21 cellular contexts compared by ENCODE assay signal in the genomic region with DNA sequence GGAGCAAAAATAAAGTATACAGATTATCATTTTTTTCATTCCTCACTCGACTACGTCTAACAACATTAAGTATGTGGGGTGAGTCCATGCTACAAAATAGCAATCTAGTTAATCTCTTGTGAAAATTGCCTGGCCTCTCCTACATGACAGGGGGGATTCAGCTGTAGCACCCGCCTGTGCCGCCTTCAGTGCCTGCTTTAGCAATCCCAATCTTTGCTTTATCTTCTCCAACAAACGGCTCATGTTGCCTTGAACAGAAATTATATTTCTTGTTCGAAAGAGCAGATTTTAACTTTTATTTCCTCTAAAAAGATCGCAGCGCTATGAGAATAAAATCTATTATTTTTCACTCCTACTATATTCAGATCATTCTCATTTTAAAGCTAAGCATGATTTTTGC. TPM values are rescaled to one million over a fixed set of nuclear protein-coding genes. Genes with fewer than 3 reads are reported as not detected.
A peak's percentile ranks its signal among the peaks of the same experiment; 100 is the strongest.
DNase-seq lines count a peak whose midpoint lies in the region; ATAC-seq and TF ChIP-seq lines count a peak whose summit lies in the region.
"Had no signal": no experiment of that assay in that cellular context is flagged by ENCODE, and none has a peak within 500 bp of the region (broad histone marks: within the 10 kb centered on the region; RNA-seq: fewer than 3 reads in every experiment).

No MANE protein-coding gene starts in this region.

- peak overlapping the region; percentile 90 for H3K4me3 ChIP-seq in HUES48 (ENCODE audit: low read depth, low read length)
- H3K4me3 ChIP-seq in SJCRH30: peak overlapping the region; percentile 91
- H3K4me3 ChIP-seq in iPS-15b (ENCODE audit: low read depth, low read length): peak overlapping the region; percentile 87
- no peak overlapping the region for H3K4me3 ChIP-seq in right lobe of liver
- H3K4me3 ChIP-seq: body of pancreas, left lung, pancreas, stomach had no signal

- peak overlapping the region; percentile 87 for H3K4me3 Mint-ChIP-seq in osteocyte (ENCODE audit: unreplicated experiment)
- H3K4me3 Mint-ChIP-seq in stimulated activated naive CD8-positive, alpha-beta T cell treated with anti-CD3 and anti-CD28 coated beads, Interleukin-15, amount 100 ng/mL, for 72 hours: no peak overlapping the region

- no peaks in the 10 kb centered on the region for H3K27me3 Mint-ChIP-seq in osteocyte (ENCODE audit: unreplicated experiment)
- peaks cover 84% of the 10 kb centered on the region for H3K27me3 Mint-ChIP-seq in stimulated activated naive CD8-positive, alpha-beta T cell treated with anti-CD3 and anti-CD28 coated beads, Interleukin-15, amount 100 ng/mL, for 72 hours

- H3K9ac ChIP-seq in HUES48 (ENCODE audit: low read depth, low read length) (no peak overlapping the region), iPS-15b (ENCODE audit: low read depth, low read length) (no peak overlapping the region)

- peaks cover 12% of the 10 kb centered on the region; the same call in 1 of the 2 replicates for H3K4me1 ChIP-seq in HUES48 (ENCODE audit: control insufficient read depth, insufficient read depth, low read length)
- 0 out of 2 replicates have a peak, but pooled peaks cover 2% of the 10 kb centered on the region for H3K4me1 ChIP-seq in SJCRH30
- H3K4me1 ChIP-seq in iPS-15b (ENCODE audit: control insufficient read depth, insufficient read depth, low read length): peaks cover 3% of the 10 kb centered on the region
- H3K4me1 ChIP-seq in right lobe of liver: peaks cover 0 to 8% (median 0%) of the 10 kb centered on the region in 4 donors

- peaks cover 4% of the 10 kb centered on the region for H3K36me3 Mint-ChIP-seq in osteocyte (ENCODE audit: unreplicated experiment)

- DNase-seq in SJCRH30 (peak in 1 of 2 experiments; percentile 15), osteocyte (ENCODE audit: extremely low spot score, unreplicated experiment) (no peak), SHP77 (lab: John Stamatoyannopoulos, UW) (no peak), NCI-H345 (lab: John Stamatoyannopoulos, UW) (no peak), right lobe of liver (no peak)
- DNase-seq in stimulated activated naive CD8-positive, alpha-beta T cell treated with anti-CD3 and anti-CD28 coated beads, Interleukin-15, amount 100 ng/mL, for 72 hours: no peak
- DNase-seq: activated CD4-positive, CD25-positive, alpha-beta regulatory T cell treated with anti-CD3 and anti-CD28 coated beads, Interleukin-2, amount 50 U/mL, for 72 hours; activated naive CD4-positive, alpha-beta T cell treated with anti-CD3 and anti-CD28 coated beads, Interleukin-2, amount 50 U/mL, for 16 hours; activated T-cell treated with anti-CD3 and anti-CD28 coated beads, Interleukin-2, amount 50 U/mL, for 48 hours; body of pancreas; COR-L47; foreskin keratinocyte; left lung; NCI-H1048; NCI-H774; pancreas; stomach; trophoblast cell had no signal

- H3K27ac Mint-ChIP-seq in osteocyte (ENCODE audit: unreplicated experiment): peak overlapping the region; percentile 93
- no peak overlapping the region for H3K27ac Mint-ChIP-seq in stimulated activated naive CD8-positive, alpha-beta T cell treated with anti-CD3 and anti-CD28 coated beads, Interleukin-15, amount 100 ng/mL, for 72 hours

- intact Hi-C loops in right lobe of liver (cut with DNase I): no loop called here

- H3K9me3 ChIP-seq in HUES48 (ENCODE audit: control insufficient read depth, insufficient read depth, low read length): no peaks in the 10 kb centered on the region
- H3K9me3 ChIP-seq in SJCRH30 (replicated peaks): no peaks in the 10 kb centered on the region
- no peaks in the 10 kb centered on the region for H3K9me3 ChIP-seq in iPS-15b (ENCODE audit: control insufficient read depth, insufficient read depth, low read length)
- no peaks in the 10 kb centered on the region for H3K9me3 ChIP-seq in right lobe of liver
- H3K9me3 ChIP-seq: body of pancreas, left lung, pancreas, stomach had no signal

- H3K36me3 ChIP-seq in HUES48 (ENCODE audit: control insufficient read depth, insufficient read depth, low read length) (no peaks in the 10 kb centered on the region), SJCRH30 (no peaks in the 10 kb centered on the region), iPS-15b (ENCODE audit: control insufficient read depth, insufficient read depth, low read length) (no peaks in the 10 kb centered on the region), right lobe of liver (no peaks in the 10 kb centered on the region)
- H3K36me3 ChIP-seq: left lung, pancreas, stomach had no signal

- 38% methylated on average over 8 of the region's 8 CpGs for WGBS in right lobe of liver (ENCODE audit: insufficient coverage, low coverage, low lambda C conversion rate, missing lambda C conversion rate)

- H3K4me1 Mint-ChIP-seq in osteocyte (ENCODE audit: unreplicated experiment): peaks cover 29% of the 10 kb centered on the region
- H3K4me1 Mint-ChIP-seq in stimulated activated naive CD8-positive, alpha-beta T cell treated with anti-CD3 and anti-CD28 coated beads, Interleukin-15, amount 100 ng/mL, for 72 hours: peaks cover 24% of the 10 kb centered on the region

- no peak for TF ChIP-seq POLR2A in right lobe of liver (IDR thresholded peaks at IDR 0.05)

- TF ChIP-seq CTCF in osteocyte (IDR thresholded peaks at IDR 0.05) (no peak), right lobe of liver (IDR thresholded peaks at IDR 0.05) (no peak)

- peaks cover 5% of the 10 kb centered on the region; the same call in 1 of the 2 replicates for H3K27me3 ChIP-seq in HUES48 (ENCODE audit: control insufficient read depth, insufficient read depth, low read length)
- no peaks in the 10 kb centered on the region for H3K27me3 ChIP-seq in SJCRH30
- H3K27me3 ChIP-seq in iPS-15b (ENCODE audit: control insufficient read depth, insufficient read depth, low read length): peaks cover 12% of the 10 kb centered on the region
- peaks cover 0 to 19% of the 10 kb centered on the region in 2 donors for H3K27me3 ChIP-seq in right lobe of liver

- peak overlapping the region; percentile 96 for H3K27ac ChIP-seq in HUES48 (ENCODE audit: low read depth, low read length)
- H3K27ac ChIP-seq in SJCRH30: peak overlapping the region; percentile 92; the same call in 1 of the 2 replicates
- H3K27ac ChIP-seq in right lobe of liver: no peak overlapping the region
- H3K27ac ChIP-seq: body of pancreas, foreskin keratinocyte, left lung, pancreas, stomach had no signal

- no peak for ATAC-seq in stimulated activated naive CD8-positive, alpha-beta T cell treated with anti-CD3 and anti-CD28 coated beads, Interleukin-15, amount 100 ng/mL, for 72 hours
- no peak for ATAC-seq in right lobe of liver
- ATAC-seq: body of pancreas, foreskin keratinocyte, left lung, pancreas had no signal

- H3K9me3 Mint-ChIP-seq in osteocyte (ENCODE audit: unreplicated experiment): no peaks in the 10 kb centered on the region
- H3K9me3 Mint-ChIP-seq in stimulated activated naive CD8-positive, alpha-beta T cell treated with anti-CD3 and anti-CD28 coated beads, Interleukin-15, amount 100 ng/mL, for 72 hours: peaks cover 0 to 5% of the 10 kb centered on the region in 2 donors

RNA-seq across cellular contexts. Expression of a gene that starts 2.4 kb away (rescaled TPM):
- 18.8 and 19.8 TPM in 2 replicates for total RNA-seq in SJCRH30 (2014; rRNA removed; shearing (Covaris generic))
- total RNA-seq in osteocyte (69.5 and 71.7 TPM in 2 replicates), right lobe of liver (not detected)
- total RNA-seq: SK-MEL-5 had no signal

Comparison
In these comparisons a context has a peak if more than half of its experiments do, and no peak if none do; other contexts are left out.
1. H3K27ac ChIP-seq: peak in HUES48 (single experiment) and SJCRH30 (single experiment); none in right lobe of liver (0 of 3).
2. H3K4me3 ChIP-seq: peak in HUES48 (single experiment), SJCRH30 (single experiment) and iPS-15b (single experiment); none in right lobe of liver (0 of 3).
3. RNA of a gene that starts 2.4 kb away (total RNA-seq): 69.5 to 71.7 TPM in osteocyte and 18.8 to 19.8 TPM in SJCRH30; not detected in right lobe of liver; every median in the first group is over 10 times any median in the second.